ENCODE assay signal across 27 cellular contexts in the genomic region with DNA sequence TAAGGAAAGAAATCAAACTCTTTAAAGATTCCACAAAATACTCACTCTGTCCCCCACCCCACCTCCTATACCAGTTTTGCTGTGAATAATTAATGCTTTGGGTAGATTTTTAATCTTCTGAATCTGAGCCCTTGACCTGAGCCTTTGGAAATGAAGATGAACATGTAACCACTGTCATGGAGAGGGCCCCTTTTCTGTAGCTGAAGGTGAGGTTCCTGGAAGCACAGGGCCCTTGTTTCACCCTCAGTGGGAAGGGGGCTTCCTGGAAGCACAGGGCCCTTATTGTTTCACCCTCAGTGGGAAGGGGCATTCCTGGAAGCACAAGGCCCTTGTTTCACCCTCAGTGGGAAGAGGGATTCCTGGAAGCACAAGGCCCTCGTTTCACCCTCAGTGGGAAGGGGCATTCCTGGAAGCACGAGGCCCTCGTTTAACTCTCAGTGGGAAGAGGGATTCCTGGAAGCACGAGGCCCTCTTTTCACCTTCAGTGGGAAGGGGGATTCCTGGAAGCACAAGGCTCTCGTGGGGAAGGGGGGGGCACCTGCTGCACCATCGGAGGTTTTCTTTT.
A peak's percentile ranks its signal among the peaks of the same experiment; 100 is the strongest.
DNase-seq lines count a peak whose midpoint lies in the region; ATAC-seq, FAIRE-seq and TF ChIP-seq lines count a peak whose summit lies in the region.
"Had no signal": no experiment of that assay in that cellular context is flagged by ENCODE, and none has a peak within 500 bp of the region (broad histone marks: within the 10 kb centered on the region; RNA-seq: fewer than 3 reads in every experiment).

No MANE protein-coding gene starts in this region.

- H3K79me1 ChIP-seq in H1 (ENCODE audit: low read depth, low read length), result no peaks in the 10 kb centered on the region

- CTCF ChIA-PET in HepG2 (lab: Yijun Ruan, JAX; ENCODE audit: low intra/inter-chr PET ratio, low total read pairs), result no interaction called here
- CTCF ChIA-PET in H1 (lab: Charles Lee; ENCODE audit: partially characterized antibody), result interaction anchor here (1.0 to 1.1 kb wide), 2 partner anchors 11 to 43 kb away, joined by 3 to 4 read pairs; no protein-coding TSS in a partner anchor

- no TSS peak for BruUV-seq in HepG2 (replicated peaks; lab: Mats Ljungman, UMichigan)

- no peak overlapping the region for H3K56ac ChIP-seq in H1 (replicated peaks; ENCODE audit: insufficient read length, low read depth, low read length)

- H3K27ac ChIP-seq in HepG2 (ENCODE audit: extremely low read length, insufficient read depth, low read length) (no peak overlapping the region), right lobe of liver (no peak overlapping the region), H1 (ENCODE audit: low read depth, low read length) (no peak overlapping the region)
- H3K27ac ChIP-seq: 22Rv1, HL-60, Peyer's patch had no signal

- no peak overlapping the region for H3K9ac ChIP-seq in HepG2 (ENCODE audit: insufficient read depth, low read depth, low read length)
- no peak overlapping the region for H3K9ac ChIP-seq in H1 (replicated peaks in 1 of 4; ENCODE audit: extremely low read depth in 1 of 4, low read depth in 3 of 4, low read length in 3 of 4)

- H3K36me3 Mint-ChIP-seq in T-helper 2 cell treated with Interferon-gamma antibody and Interleukin-4, amounts not matched to agents 5 μg/mL and 100 μg/mL, for 36 hours (ENCODE audit: low read depth), result no peaks in the 10 kb centered on the region
- no peaks in the 10 kb centered on the region for H3K36me3 Mint-ChIP-seq in osteocyte (ENCODE audit: unreplicated experiment)
- H3K36me3 Mint-ChIP-seq: CD14-positive monocyte; CD8-positive, alpha-beta memory T cell had no signal

- no peaks in the 10 kb centered on the region for H4K20me1 ChIP-seq in HepG2 (ENCODE audit: insufficient read depth, low read length)
- peaks cover 0 to 2% of the 10 kb centered on the region in 2 experiments for H4K20me1 ChIP-seq in H1 (replicated peaks in 1 of 2; ENCODE audit: control insufficient read depth in 1 of 2, insufficient read depth in 2 of 2, low read length in 2 of 2)

- no peak for DNase-seq in T-helper 2 cell treated with Interferon-gamma antibody and Interleukin-4, amounts not matched to agents 5 μg/mL and 100 μg/mL, for 36 hours (ENCODE audit: low spot score)
- no peak for DNase-seq in T-helper 2 cell
- no peak for DNase-seq in HepG2 (ENCODE audit: low spot score)
- DNase-seq in right lobe of liver, result no peak
- no peak for DNase-seq in H1 (ENCODE audit: low read depth in 1 of 2, low spot score in 2 of 2)
- DNase-seq in osteocyte (ENCODE audit: extremely low spot score, unreplicated experiment), result no peak
- no peak for DNase-seq in DMS 273 (lab: John Stamatoyannopoulos, UW; ENCODE audit: unreplicated experiment)
- no peak for DNase-seq in hepatic stellate cell (ENCODE audit: low spot score)
- DNase-seq: CD8-positive, alpha-beta memory T cell; DMS79 treated with DMSO at 0.1 percent for 48 hours; NCI-H1092; NCI-H1417 treated with DMSO at 0.1 percent for 48 hours; NCI-H187; NCI-H2081 treated with DMSO at 0.1 percent for 48 hours; NCI-H2171; NCI-H226; NCI-H510A; NCI-H69; Peyer's patch; SHP77 treated with DMSO at 0.1 percent for 48 hours had no signal

- H4K8ac ChIP-seq in H1 (ENCODE audit: extremely low read depth, insufficient read depth, low read length), result no peak overlapping the region

- in situ Hi-C loops in HepG2 (cut with HindIII; ENCODE audit: extremely low pct_ligation_motif_present, low pct_unique_long_range_greater_than_20kb), result no loop called here

- H2BK15ac ChIP-seq in H1 (ENCODE audit: low read length), result no peak overlapping the region

- no peak overlapping the region for H2BK5ac ChIP-seq in H1 (ENCODE audit: low read depth, low read length)

- H2BK12ac ChIP-seq in H1 (ENCODE audit: low read depth, low read length), result no peak overlapping the region

- H4K5ac ChIP-seq in H1 (ENCODE audit: insufficient read length, low read depth, low read length), result no peak overlapping the region

- H3K4me2 ChIP-seq in HepG2 (ENCODE audit: low read depth, low read length), result no peak overlapping the region
- H3K4me2 ChIP-seq in H1 (ENCODE audit: insufficient read depth in 1 of 2, low read depth in 2 of 2, low read length in 2 of 2), result no peak overlapping the region

- ATAC-seq in HepG2, result no peak
- ATAC-seq in right lobe of liver, result no peak

- H2BK120ac ChIP-seq in H1 (replicated peaks; ENCODE audit: low read depth, low read length), result no peak overlapping the region

- H3K4me3 ChIP-seq in HepG2 (replicated peaks in 1 of 3; ENCODE audit: insufficient read depth in 1 of 3, low read depth in 2 of 3, low read length in 3 of 3) (no peak overlapping the region), right lobe of liver (no peak overlapping the region), H1 (ENCODE audit: extremely low read depth in 1 of 4, insufficient read depth in 2 of 4, low read depth in 3 of 4, low read length in 4 of 4) (no peak overlapping the region)
- H3K4me3 ChIP-seq: Peyer's patch had no signal

- H3K27me3 ChIP-seq in HepG2 (ENCODE audit: control insufficient read depth in 1 of 2, insufficient read depth in 2 of 2, low read length in 2 of 2), result no peaks in the 10 kb centered on the region
- H3K27me3 ChIP-seq in right lobe of liver, result no peaks in the 10 kb centered on the region
- H3K27me3 ChIP-seq in H1 (replicated peaks in 1 of 4; ENCODE audit: control insufficient read depth in 3 of 4, extremely low read depth in 1 of 4, insufficient read depth in 3 of 4, low read length in 3 of 4), result no peaks in the 10 kb centered on the region
- H3K27me3 ChIP-seq: Peyer's patch had no signal

- H3K23ac ChIP-seq in H1 (ENCODE audit: insufficient read length), result no peak overlapping the region

- no peak overlapping the region for H4K91ac ChIP-seq in H1 (replicated peaks; ENCODE audit: insufficient read length, low read length)

- no peaks in the 10 kb centered on the region for H3K4me1 Mint-ChIP-seq in T-helper 2 cell treated with Interferon-gamma antibody and Interleukin-4, amounts not matched to agents 5 μg/mL and 100 μg/mL, for 36 hours (ENCODE audit: low read depth)
- H3K4me1 Mint-ChIP-seq in osteocyte (ENCODE audit: unreplicated experiment), result peaks cover 30% of the 10 kb centered on the region
- H3K4me1 Mint-ChIP-seq: B cell; CD14-positive monocyte; CD8-positive, alpha-beta memory T cell had no signal

- no peak for TF ChIP-seq RAD21 in HepG2 (CRISPR knock-in tag; IDR thresholded peaks at IDR 0.05)
- no peak for TF ChIP-seq RAD21 in H1 (IDR thresholded peaks at IDR 0.05 in 1 of 2, conservative IDR thresholded peaks at IDR 0.05 in 1 of 2; ENCODE audit: low read depth in 2 of 2, low read length in 2 of 2)

- FAIRE-seq in HepG2 (lab: Jason Lieb, UNC), result no peak
- FAIRE-seq in H1 (lab: Jason Lieb, UNC), result no peak
- FAIRE-seq: GM12892, GM19239, H54 had no signal

- no peaks in the 10 kb centered on the region for H3K9me3 ChIP-seq in HepG2 (ENCODE audit: low read length)
- H3K9me3 ChIP-seq in right lobe of liver, result no peaks in the 10 kb centered on the region
- H3K9me3 ChIP-seq in H1 (ENCODE audit: insufficient read depth in 2 of 2, low read depth in 1 of 2, low read length in 1 of 2), result no peaks in the 10 kb centered on the region
- H3K9me3 ChIP-seq: Peyer's patch had no signal

- H3K27ac Mint-ChIP-seq in T-helper 2 cell treated with Interferon-gamma antibody and Interleukin-4, amounts not matched to agents 5 μg/mL and 100 μg/mL, for 36 hours, result peak overlapping the region; percentile 9
- no peak overlapping the region for H3K27ac Mint-ChIP-seq in osteocyte (ENCODE audit: unreplicated experiment)
- H3K27ac Mint-ChIP-seq: B cell; CD14-positive monocyte; CD8-positive, alpha-beta memory T cell had no signal

- TF ChIP-seq EP300 in HepG2 (IDR thresholded peaks at IDR 0.05; ENCODE audit: low read depth in 2 of 2, low read length in 2 of 2) (no peak), HepG2 (CRISPR knock-in tag; IDR thresholded peaks at IDR 0.05; ENCODE audit: borderline replicate concordance) (peak; percentile 65; the same call in 1 of the 2 replicates), H1 (IDR thresholded peaks at IDR 0.05; ENCODE audit: borderline replicate concordance in 1 of 2, low read depth in 2 of 2, low read length in 2 of 2) (no peak)

- no peak overlapping the region for H2AK5ac ChIP-seq in H1 (ENCODE audit: low read depth, low read length)

- H3K27me3 Mint-ChIP-seq in T-helper 2 cell treated with Interferon-gamma antibody and Interleukin-4, amounts not matched to agents 5 μg/mL and 100 μg/mL, for 36 hours (ENCODE audit: low read depth), result no peaks in the 10 kb centered on the region
- peaks cover 11% of the 10 kb centered on the region for H3K27me3 Mint-ChIP-seq in osteocyte (ENCODE audit: unreplicated experiment)
- H3K27me3 Mint-ChIP-seq: B cell had no signal

- no peak for TF ChIP-seq CTCF in HepG2 (CRISPR knock-in tag; IDR thresholded peaks at IDR 0.05)
- no peak for TF ChIP-seq CTCF in right lobe of liver (IDR thresholded peaks at IDR 0.05)
- no peak for TF ChIP-seq CTCF in H1 (IDR thresholded peaks at IDR 0.05; ENCODE audit: control extremely low read depth in 1 of 3, insufficient read depth in 1 of 3, low read depth in 1 of 3, low read length in 3 of 3)
- no peak for TF ChIP-seq CTCF in osteocyte (IDR thresholded peaks at IDR 0.05)

- no peak overlapping the region for H3K18ac ChIP-seq in H1 (ENCODE audit: extremely low read depth, low read length)

- intact Hi-C loops in HepG2 (cut with micrococcal nuclease; ENCODE audit: unreplicated experiment) (no loop called here), right lobe of liver (cut with DNase I) (no loop called here)

- no peak overlapping the region for H2BK20ac ChIP-seq in H1 (ENCODE audit: low read length)

- H3K4me3 Mint-ChIP-seq in T-helper 2 cell treated with Interferon-gamma antibody and Interleukin-4, amounts not matched to agents 5 μg/mL and 100 μg/mL, for 36 hours, result no peak overlapping the region
- no peak overlapping the region for H3K4me3 Mint-ChIP-seq in osteocyte (ENCODE audit: unreplicated experiment)
- H3K4me3 Mint-ChIP-seq: B cell; CD14-positive monocyte; CD8-positive, alpha-beta memory T cell had no signal

- no peak for TF ChIP-seq POLR2A in HepG2 (IDR thresholded peaks at IDR 0.05; ENCODE audit: insufficient read depth in 1 of 2, low read depth in 2 of 2, low read length in 2 of 2)
- TF ChIP-seq POLR2A in right lobe of liver (IDR thresholded peaks at IDR 0.05), result no peak
- no peak for TF ChIP-seq POLR2A in H1 (IDR thresholded peaks at IDR 0.05; ENCODE audit: control extremely low read depth in 1 of 2, low read depth in 2 of 2, low read length in 2 of 2)

- H3K23me2 ChIP-seq in H1 (ENCODE audit: low read depth, low read length), result no peaks in the 10 kb centered on the region

- H3K4me1 ChIP-seq in HepG2 (ENCODE audit: insufficient read depth, low read length) (peaks cover 98% of the 10 kb centered on the region), right lobe of liver (peaks cover 0 to 4% (median 0%) of the 10 kb centered on the region in 4 donors), H1 (replicated peaks in 1 of 4; ENCODE audit: control insufficient read depth in 3 of 4, insufficient read depth in 4 of 4, low read length in 3 of 4) (peaks cover 0 to 5% (median 1%) of the 10 kb centered on the region in 4 experiments; a peak in 2 of 7 replicates)

- POLR2A ChIA-PET in HepG2 (lab: Yijun Ruan, JAX) (interaction anchor here (2.1 kb wide), 1 partner anchor 31 kb away, joined by 4 read pairs; no protein-coding TSS in a partner anchor), H1 (lab: Charles Lee; ENCODE audit: partially characterized antibody) (interaction anchor here (1.3 kb wide), 1 partner anchor 17 kb away, joined by 3 read pairs; no protein-coding TSS in a partner anchor)

- no peak overlapping the region for H3K4ac ChIP-seq in H1 (replicated peaks; ENCODE audit: insufficient read length, low read depth, low read length)

- 40% methylated on average over 4 of the region's 6 CpGs for WGBS in HepG2 (ENCODE audit: low lambda C conversion rate)
- 71% methylated on average over 4 of the region's 6 CpGs for WGBS in right lobe of liver (ENCODE audit: insufficient coverage, low coverage, low lambda C conversion rate, missing lambda C conversion rate)
- 71% methylated on average over 5 of the region's 6 CpGs; no CpG with 5 or more reads in 1 of the 2 experiments for WGBS in H1 (ENCODE audit: extremely low coverage in 1 of 2, insufficient coverage in 1 of 2, insufficient read length in 1 of 2, insufficient replicate concordance in 2 of 2, low coverage in 1 of 2, low lambda C conversion rate in 2 of 2, missing lambda C conversion rate in 1 of 2), 2 experiments

- H3K9me3 Mint-ChIP-seq in T-helper 2 cell treated with Interferon-gamma antibody and Interleukin-4, amounts not matched to agents 5 μg/mL and 100 μg/mL, for 36 hours, result no peaks in the 10 kb centered on the region
- no peaks in the 10 kb centered on the region for H3K9me3 Mint-ChIP-seq in osteocyte (ENCODE audit: unreplicated experiment)
- H3K9me3 Mint-ChIP-seq: CD14-positive monocyte; CD8-positive, alpha-beta memory T cell had no signal

- H2AFZ ChIP-seq in HepG2 (ENCODE audit: low read length) (no peak overlapping the region), H1 (ENCODE audit: low read length) (no peak overlapping the region)

- no peaks in the 10 kb centered on the region for H3K79me2 ChIP-seq in HepG2 (ENCODE audit: insufficient read depth, low read length)
- H3K79me2 ChIP-seq in H1 (ENCODE audit: control insufficient read depth in 1 of 2, insufficient read depth in 2 of 2, low read length in 2 of 2), result no peaks in the 10 kb centered on the region

- no peak overlapping the region for H3K14ac ChIP-seq in H1 (ENCODE audit: insufficient read length)

- H3K36me3 ChIP-seq in HepG2 (replicated peaks in 1 of 2; ENCODE audit: control insufficient read depth in 1 of 2, insufficient read depth in 2 of 2, low read length in 2 of 2) (no peaks in the 10 kb centered on the region), right lobe of liver (no peaks in the 10 kb centered on the region), H1 (ENCODE audit: control insufficient read depth in 2 of 4, insufficient read depth in 4 of 4, low read length in 3 of 4) (no peaks in the 10 kb centered on the region)
- H3K36me3 ChIP-seq: Peyer's patch had no signal
